ENCODE assay signal across 1 cellular context in genomic region chr20:3888622-3889488, GRCh38.
TF ChIP-seq lines count a peak whose summit lies in the region.

TSS of gene PANK2 (plus strand) at chr20:3889387.

TF ChIP-seq in HEK293, 187 proteins besides CTCF, POLR2A, EP300 and RAD21 (continued from another document and continues in another):
- TF ChIP-seq, protein P1, sequence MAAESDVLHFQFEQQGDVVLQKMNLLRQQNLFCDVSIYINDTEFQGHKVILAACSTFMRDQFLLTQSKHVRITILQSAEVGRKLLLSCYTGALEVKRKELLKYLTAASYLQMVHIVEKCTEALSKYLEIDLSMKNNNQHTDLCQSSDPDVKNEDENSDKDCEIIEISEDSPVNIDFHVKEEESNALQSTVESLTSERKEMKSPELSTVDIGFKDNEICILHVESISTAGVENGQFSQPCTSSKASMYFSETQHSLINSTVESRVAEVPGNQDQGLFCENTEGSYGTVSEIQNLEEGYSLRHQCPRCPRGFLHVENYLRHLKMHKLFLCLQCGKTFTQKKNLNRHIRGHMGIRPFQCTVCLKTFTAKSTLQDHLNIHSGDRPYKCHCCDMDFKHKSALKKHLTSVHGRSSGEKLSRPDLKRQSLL (tag by site-specific recombination; IDR thresholded peaks at IDR 0.05), result peak; percentile 48
- peak; percentile 50; the same call in 1 of the 2 replicates for TF ChIP-seq ZNF121 (tag by site-specific recombination; IDR thresholded peaks at IDR 0.05)
- TF ChIP-seq ZNF488 (tag by site-specific recombination; IDR thresholded peaks at IDR 0.05), result no peak; the same call in 1 of the 2 replicates
- TF ChIP-seq ZNF146 (tag by site-specific recombination; IDR thresholded peaks at IDR 0.05), result peak; percentile 49; the same call in 1 of the 2 replicates
- TF ChIP-seq ZNF350 (tag by site-specific recombination; IDR thresholded peaks at IDR 0.05), result no peak
- TF ChIP-seq ZNF510 (tag by site-specific recombination; IDR thresholded peaks at IDR 0.05; ENCODE audit: insufficient replicate concordance), result no peak
- no peak for TF ChIP-seq ZNF473 (tag by site-specific recombination; IDR thresholded peaks at IDR 0.05)
- peak; percentile 97 for TF ChIP-seq ZBTB10 (tag by site-specific recombination; IDR thresholded peaks at IDR 0.05)
- peak; percentile 93 for TF ChIP-seq ZBTB8A (tag by site-specific recombination; IDR thresholded peaks at IDR 0.05)
- no peak for TF ChIP-seq ZNF664 (tag by site-specific recombination; IDR thresholded peaks at IDR 0.05)
- TF ChIP-seq ZNF248 (tag by site-specific recombination; IDR thresholded peaks at IDR 0.05), result no peak
- TF ChIP-seq ZNF391 (tag by site-specific recombination; IDR thresholded peaks at IDR 0.05; ENCODE audit: borderline replicate concordance, low read depth), result 0 out of 2 replicates have a peak, but pooled peaks have one; percentile 84
- no peak for TF ChIP-seq ZNF169 (tag by site-specific recombination; IDR thresholded peaks at IDR 0.05)
- no peak for TF ChIP-seq ZNF707 (tag by site-specific recombination; IDR thresholded peaks at IDR 0.05)
- no peak for TF ChIP-seq ZFP3 (tag by site-specific recombination; IDR thresholded peaks at IDR 0.05; ENCODE audit: low read depth)
- TF ChIP-seq ZNF311 (tag by site-specific recombination; IDR thresholded peaks at IDR 0.05; ENCODE audit: borderline replicate concordance), result no peak
- 0 out of 2 replicates have a peak, but pooled peaks have one; percentile 37 for TF ChIP-seq TRIM28 (IDR thresholded peaks at IDR 0.05; ENCODE audit: borderline replicate concordance, low read length)
- no peak; the same call in 1 of the 2 replicates for TF ChIP-seq ZSCAN4 (tag by site-specific recombination; IDR thresholded peaks at IDR 0.05)
- no peak for TF ChIP-seq GFI1B (tag by site-specific recombination; IDR thresholded peaks at IDR 0.05)
- no peak for TF ChIP-seq ZNF132 (tag by site-specific recombination; IDR thresholded peaks at IDR 0.05; ENCODE audit: borderline replicate concordance)
- TF ChIP-seq HIC1 (tag by site-specific recombination; IDR thresholded peaks at IDR 0.05), result no peak
- no peak for TF ChIP-seq ZNF112 (tag by site-specific recombination; IDR thresholded peaks at IDR 0.05)
- TF ChIP-seq ZBTB11 (tag by site-specific recombination; conservative IDR thresholded peaks at IDR 0.05; ENCODE audit: low read depth), result peak; percentile 79
- no peak for TF ChIP-seq ZNF202 (tag by site-specific recombination; IDR thresholded peaks at IDR 0.05; ENCODE audit: borderline replicate concordance)
- no peak for TF ChIP-seq ZNF548 (tag by site-specific recombination; IDR thresholded peaks at IDR 0.05)
- TF ChIP-seq ZNF114 (tag by site-specific recombination; IDR thresholded peaks at IDR 0.05), result no peak
- no peak for TF ChIP-seq SCRT1 (tag by site-specific recombination; IDR thresholded peaks at IDR 0.05; ENCODE audit: borderline replicate concordance)
- TF ChIP-seq ZNF704 (tag by site-specific recombination; IDR thresholded peaks at IDR 0.05), result no peak
- TF ChIP-seq ZNF48 (tag by site-specific recombination; IDR thresholded peaks at IDR 0.05), result no peak
- TF ChIP-seq ZNF280D (tag by site-specific recombination; IDR thresholded peaks at IDR 0.05), result no peak
- no peak for TF ChIP-seq ZNF560 (tag by site-specific recombination; IDR thresholded peaks at IDR 0.05; ENCODE audit: borderline replicate concordance)
- peak; percentile 99 for TF ChIP-seq ZFHX2 (tag by site-specific recombination; conservative IDR thresholded peaks at IDR 0.05)
- TF ChIP-seq, protein P2, sequence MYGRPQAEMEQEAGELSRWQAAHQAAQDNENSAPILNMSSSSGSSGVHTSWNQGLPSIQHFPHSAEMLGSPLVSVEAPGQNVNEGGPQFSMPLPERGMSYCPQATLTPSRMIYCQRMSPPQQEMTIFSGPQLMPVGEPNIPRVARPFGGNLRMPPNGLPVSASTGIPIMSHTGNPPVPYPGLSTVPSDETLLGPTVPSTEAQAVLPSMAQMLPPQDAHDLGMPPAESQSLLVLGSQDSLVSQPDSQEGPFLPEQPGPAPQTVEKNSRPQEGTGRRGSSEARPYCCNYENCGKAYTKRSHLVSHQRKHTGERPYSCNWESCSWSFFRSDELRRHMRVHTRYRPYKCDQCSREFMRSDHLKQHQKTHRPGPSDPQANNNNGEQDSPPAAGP (tag by site-specific recombination; IDR thresholded peaks at IDR 0.05), result peak; percentile 94
- no peak; the same call in 1 of the 2 replicates for TF ChIP-seq ZNF76 (tag by site-specific recombination; IDR thresholded peaks at IDR 0.05; ENCODE audit: borderline replicate concordance, low read depth)
- no peak; the same call in 1 of the 2 replicates for TF ChIP-seq ZNF449 (tag by site-specific recombination; IDR thresholded peaks at IDR 0.05)
